22 cellular contexts compared by ENCODE assay signal in the genomic region with DNA sequence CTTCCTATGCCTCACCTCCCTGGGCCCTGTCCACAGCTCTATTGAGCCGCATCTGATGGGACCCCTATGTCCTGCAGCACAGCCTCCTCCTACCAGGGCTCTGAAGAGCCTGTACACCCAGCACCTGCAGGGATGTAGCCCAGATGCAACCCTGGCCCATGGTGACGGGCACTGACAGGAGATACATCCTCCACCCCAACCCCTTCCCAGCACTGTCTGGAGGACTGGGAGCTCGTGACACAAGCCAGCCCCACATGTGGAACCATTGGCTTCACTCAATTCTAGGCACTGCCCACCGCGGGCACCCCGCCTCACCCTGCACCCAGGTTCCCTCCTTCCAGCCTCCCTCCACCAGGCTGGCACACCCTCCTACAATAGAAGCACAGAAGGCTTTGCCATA.
"Had no signal": no experiment of that assay in that cellular context is flagged by ENCODE, and none has a peak within 500 bp of the region (broad histone marks: within the 10 kb centered on the region; RNA-seq: fewer than 3 reads in every experiment).

No MANE protein-coding gene starts in this region.

- H3K27me3 ChIP-seq: esophagus muscularis mucosa had no signal

- H3K9me3 ChIP-seq: left lung, lower lobe of right lung, mucosa of descending colon had no signal

- DNase-seq: dermis blood vessel endothelial cell; dorsolateral prefrontal cortex; effector CD4-positive, alpha-beta T cell; effector memory CD4-positive, alpha-beta T cell; foreskin keratinocyte; glutamatergic neuron; head of caudate nucleus; heart right ventricle; hippocampal formation; left cardiac atrium; left ventricle myocardium superior; lower lobe of right lung; mucosa of descending colon; naive B cell had no signal

- H3K4me3 ChIP-seq: coronary artery, dorsolateral prefrontal cortex, esophagus muscularis mucosa, heart right ventricle, left lung, lower lobe of right lung, mucosa of descending colon had no signal

- H3K27ac ChIP-seq: coronary artery, esophagus muscularis mucosa, foreskin keratinocyte, heart right ventricle, left lung, lower lobe of right lung had no signal

- H3K4me1 ChIP-seq: foreskin keratinocyte had no signal

- ATAC-seq: foreskin keratinocyte, heart right ventricle, left cardiac atrium, left lung, left ventricle myocardium superior, lower lobe of right lung, mucosa of descending colon had no signal

- H3K27ac Mint-ChIP-seq: mesothelial cell of epicardium had no signal

- H3K36me3 ChIP-seq: esophagus muscularis mucosa, heart right ventricle, left lung, lower lobe of right lung had no signal

- FAIRE-seq: colon, frontal cortex, islet of Langerhans, keratinocyte had no signal

- H3K4me3 Mint-ChIP-seq: mesothelial cell of epicardium, naive B cell had no signal
